ENCODE assay signal across 10 cellular contexts in genomic region chr5:72599519-72600400, GRCh38.
DNase-seq lines count a peak whose midpoint lies in the region; ATAC-seq, FAIRE-seq and TF ChIP-seq lines count a peak whose summit lies in the region.
"Had no signal": no experiment of that assay in that cellular context is flagged by ENCODE, and none has a peak within 500 bp of the region (broad histone marks: within the 10 kb centered on the region; RNA-seq: fewer than 3 reads in every experiment).

No MANE protein-coding gene starts in this region.

- TSS peak; percentile 88 for BruUV-seq in MCF 10A (replicated peaks; lab: Mats Ljungman, UMichigan)

- H3K27ac ChIP-seq in breast epithelium: peak overlapping the region in 1 of 2 donors; percentile 23
- H3K27ac ChIP-seq in hepatocyte: peak overlapping the region; percentile 93
- H3K27ac ChIP-seq in gastroesophageal sphincter: no peak overlapping the region
- H3K27ac ChIP-seq: HL-60 had no signal

- no peaks in the 10 kb centered on the region for H3K9me2 ChIP-seq in hepatocyte (replicated peaks; ENCODE audit: insufficient read depth)

- no peaks in the 10 kb centered on the region for H3K9me3 Mint-ChIP-seq in MCF 10A (ENCODE audit: unreplicated experiment)

- FAIRE-seq in urothelium cell line (lab: Jason Lieb, UNC): no peak

- POLR2A ChIA-PET in MCF 10A (lab: Yijun Ruan, JAX): interaction anchor here (0.5 to 5.0 kb wide), 13 partner anchors 10 to 249 kb away, joined by 3 to 32 read pairs (median 3); partner anchors contain the start of gene TNPO1

- no peak overlapping the region for H2AFZ ChIP-seq in hepatocyte

- intact Hi-C loops in MCF 10A (cut with micrococcal nuclease) (no loop called here), breast epithelium (cut with DNase I; ENCODE audit: low total_unique reads) (no loop called here)

- TF ChIP-seq EP300 in gastroesophageal sphincter (IDR thresholded peaks at IDR 0.05): no peak

- H4K20me1 ChIP-seq in hepatocyte (ENCODE audit: insufficient read depth, poor library complexity, severe bottlenecking): no peaks in the 10 kb centered on the region

- peaks cover 19% of the 10 kb centered on the region for H3K4me1 Mint-ChIP-seq in MCF 10A (ENCODE audit: insufficient read depth, unreplicated experiment)

- ATAC-seq in GM21723 (IDR thresholded peaks at IDR 0.05; ENCODE audit: unreplicated experiment) (no peak), gastroesophageal sphincter (no peak)

- no peaks in the 10 kb centered on the region for H3K36me3 Mint-ChIP-seq in MCF 10A (ENCODE audit: insufficient read depth, unreplicated experiment)

- H3K27me3 ChIP-seq in breast epithelium (no peaks in the 10 kb centered on the region), hepatocyte (no peaks in the 10 kb centered on the region), gastroesophageal sphincter (no peaks in the 10 kb centered on the region)

- H3K27ac Mint-ChIP-seq in MCF 10A (ENCODE audit: low read depth, unreplicated experiment): no peak overlapping the region

- no peak overlapping the region for H3K4me3 ChIP-seq in breast epithelium
- H3K4me3 ChIP-seq in hepatocyte: no peak overlapping the region
- no peak overlapping the region for H3K4me3 ChIP-seq in gastroesophageal sphincter

- H3K9me3 ChIP-seq in breast epithelium (peaks cover 0 to 6% of the 10 kb centered on the region in 2 donors), hepatocyte (ENCODE audit: low read depth) (no peaks in the 10 kb centered on the region), gastroesophageal sphincter (peaks cover 0 to 12% (median 0%) of the 10 kb centered on the region in 3 donors)

- H3K4me1 ChIP-seq in breast epithelium (no peaks in the 10 kb centered on the region), hepatocyte (ENCODE audit: insufficient read depth) (peaks cover 58% of the 10 kb centered on the region), gastroesophageal sphincter (peaks cover 0 to 15% (median 4%) of the 10 kb centered on the region in 3 donors)

- 76% methylated on average over 5 of the region's 5 CpGs for WGBS in hepatocyte (ENCODE audit: low lambda C conversion rate, missing lambda C conversion rate)
- WGBS in gastroesophageal sphincter (ENCODE audit: low coverage in 1 of 2), 2 donors: 65 to 78% methylated on average over 2 to 4 of the region's 5 CpGs

- H3K4me3 Mint-ChIP-seq in MCF 10A (ENCODE audit: unreplicated experiment): no peak overlapping the region

- TF ChIP-seq CTCF in MCF 10A (IDR thresholded peaks at IDR 0.05; ENCODE audit: unreplicated experiment) (no peak), breast epithelium (IDR thresholded peaks at IDR 0.05) (no peak), hepatocyte (IDR thresholded peaks at IDR 0.05; ENCODE audit: poor library complexity) (no peak), gastroesophageal sphincter (IDR thresholded peaks at IDR 0.05) (no peak)

- CTCF ChIA-PET in MCF 10A (lab: Yijun Ruan, JAX): interaction anchor here (1.1 to 4.0 kb wide), 4 partner anchors 8 to 219 kb away, joined by 4 to 23 read pairs (median 4); no protein-coding TSS in a partner anchor

- H3K36me3 ChIP-seq in breast epithelium (no peaks in the 10 kb centered on the region), hepatocyte (replicated peaks; ENCODE audit: insufficient read depth, low read depth) (no peaks in the 10 kb centered on the region), gastroesophageal sphincter (no peaks in the 10 kb centered on the region)

- peak; percentile 85 for DNase-seq in MCF 10A (ENCODE audit: unreplicated experiment)
- DNase-seq in breast epithelium (ENCODE audit: low spot score in 2 of 2): no peak
- peak; percentile 74 for DNase-seq in astrocyte of the hippocampus (ENCODE audit: low read depth, low spot score)
- DNase-seq in hepatocyte (ENCODE audit: low spot score): no peak
- DNase-seq in urothelium cell line (ENCODE audit: low spot score): peak; percentile 52
- no peak for DNase-seq in activated gamma-delta T cell (lab: John Stamatoyannopoulos, UW)
- DNase-seq: activated naive CD4-positive, alpha-beta T cell treated with Interleukin-2 at 50 U/mL for 16 hours had no signal

- H3K27me3 Mint-ChIP-seq in MCF 10A (ENCODE audit: insufficient read depth, unreplicated experiment): no peaks in the 10 kb centered on the region

- no peak for TF ChIP-seq POLR2A in breast epithelium (IDR thresholded peaks at IDR 0.05)
- no peak for TF ChIP-seq POLR2A in gastroesophageal sphincter (IDR thresholded peaks at IDR 0.05)

- peak overlapping the region; percentile 13 for H3K4me2 ChIP-seq in hepatocyte

- H3K79me2 ChIP-seq in hepatocyte: no peaks in the 10 kb centered on the region

Comparison
In these comparisons a context has a peak if more than half of its experiments do, and no peak if none do; other contexts are left out.
1. DNase-seq: peak in MCF 10A (single experiment), astrocyte of the hippocampus (single experiment) and urothelium cell line (single experiment); none in breast epithelium (0 of 2), hepatocyte (single experiment) and activated gamma-delta T cell (single experiment).